Comparison of ENCODE assay signal across 9 cellular contexts in genomic region chr15:24761704-24762302, GRCh38.
A peak's percentile ranks its signal among the peaks of the same experiment; 100 is the strongest.
DNase-seq lines count a peak whose midpoint lies in the region; ATAC-seq, FAIRE-seq and TF ChIP-seq lines count a peak whose summit lies in the region.
"Had no signal": no experiment of that assay in that cellular context is flagged by ENCODE, and none has a peak within 500 bp of the region (broad histone marks: within the 10 kb centered on the region; RNA-seq: fewer than 3 reads in every experiment).

No MANE protein-coding gene starts in this region.

- TF ChIP-seq EP300 in SK-N-SH (IDR thresholded peaks at IDR 0.05; ENCODE audit: borderline replicate concordance in 1 of 2, low read depth in 1 of 2, low read length in 1 of 2): no peak

- no peak for DNase-seq in heart right ventricle
- DNase-seq in left cardiac atrium: no peak
- no peak for DNase-seq in SK-N-SH
- no peak for DNase-seq in frontal cortex (ENCODE audit: low spot score in 2 of 2)
- DNase-seq in NCI-H226: no peak
- no peak for DNase-seq in COR-L47 (lab: John Stamatoyannopoulos, UW)
- DNase-seq in NCI-H446 (lab: John Stamatoyannopoulos, UW): no peak
- DNase-seq: caudate nucleus had no signal

- H4K20me1 ChIP-seq in SK-N-SH (ENCODE audit: insufficient read depth): no peaks in the 10 kb centered on the region

- H3K36me3 ChIP-seq in heart right ventricle: no peaks in the 10 kb centered on the region
- H3K36me3 ChIP-seq in SK-N-SH (replicated peaks in 1 of 2; ENCODE audit: control insufficient read depth in 1 of 2, insufficient read depth in 2 of 2, low read length in 1 of 2): no peaks in the 10 kb centered on the region

- no peaks in the 10 kb centered on the region for H3K9me2 ChIP-seq in SK-N-SH

- H3K27me3 ChIP-seq in heart right ventricle (no peaks in the 10 kb centered on the region), SK-N-SH (ENCODE audit: insufficient read depth) (no peaks in the 10 kb centered on the region)

- no peak overlapping the region for H3K9ac ChIP-seq in SK-N-SH

- WGBS in heart right ventricle, 2 donors: 63 to 72% methylated on average over 5 of the region's 5 CpGs
- 5% methylated on average over 5 of the region's 5 CpGs for WGBS in SK-N-SH (ENCODE audit: low lambda C conversion rate)

- H3K4me1 ChIP-seq in heart right ventricle: no peaks in the 10 kb centered on the region
- H3K4me1 ChIP-seq in SK-N-SH (ENCODE audit: control insufficient read depth in 1 of 2, insufficient read depth in 2 of 2, low read depth in 1 of 2, low read length in 1 of 2): no peaks in the 10 kb centered on the region

- POLR2A ChIA-PET in SK-N-SH (lab: Yijun Ruan, JAX): no interaction called here

- H3K9me3 ChIP-seq in heart right ventricle: peaks cover 0 to 12% (median 0%) of the 10 kb centered on the region in 11 donors
- H3K9me3 ChIP-seq in SK-N-SH: no peaks in the 10 kb centered on the region

- H3K79me2 ChIP-seq in SK-N-SH (ENCODE audit: insufficient read depth): no peaks in the 10 kb centered on the region

- H2AFZ ChIP-seq in SK-N-SH (ENCODE audit: low read depth): no peak overlapping the region

- no peaks in the 10 kb centered on the region for H3F3A ChIP-seq in SK-N-SH (replicated peaks; ENCODE audit: insufficient read depth)

- TF ChIP-seq RAD21 in SK-N-SH (IDR thresholded peaks at IDR 0.05; ENCODE audit: low read length): peak; percentile 51

- H3K27ac ChIP-seq in heart right ventricle: no peak overlapping the region
- H3K27ac ChIP-seq in SK-N-SH (ENCODE audit: low read depth in 2 of 2, low read length in 1 of 2): no peak overlapping the region

- intact Hi-C loops in heart right ventricle (cut with DNase I): loop anchor here in 2 of 10 donors (5.0 to 10.0 kb wide), 2 partner anchors 733 to 740 kb away; no protein-coding TSS in a partner anchor
- intact Hi-C loops in left cardiac atrium (cut with DNase I): loop anchor here in 1 of 2 donors (10.0 kb wide), 1 partner anchor 83 kb away; no protein-coding TSS in a partner anchor

- H3K4me2 ChIP-seq in SK-N-SH: no peak overlapping the region

- CTCF ChIA-PET in SK-N-SH (lab: Yijun Ruan, JAX): interaction anchor here (0.6 to 0.9 kb wide), 3 partner anchors 9 to 82 kb away, joined by 3 to 4 read pairs (median 4); no protein-coding TSS in a partner anchor

- ATAC-seq in heart right ventricle: no peak
- no peak for ATAC-seq in left cardiac atrium
- ATAC-seq in HG03045 (IDR thresholded peaks at IDR 0.05; ENCODE audit: unreplicated experiment): no peak

- peak in 8 of 9 donors; percentile 20 to 58 (median 46) for TF ChIP-seq CTCF in heart right ventricle (IDR thresholded peaks at IDR 0.05)
- peak; percentile 72 for TF ChIP-seq CTCF in SK-N-SH (IDR thresholded peaks at IDR 0.05)

- H3K4me3 ChIP-seq in heart right ventricle (no peak overlapping the region), SK-N-SH (ENCODE audit: low read depth in 2 of 2, low read length in 1 of 2) (no peak overlapping the region)

- peak; percentile 15 for FAIRE-seq in frontal cortex (lab: Jason Lieb, UNC)

TF ChIP-seq in SK-N-SH, 30 proteins besides CTCF, POLR2A, EP300 and RAD21:
- TF ChIP-seq YY1 (IDR thresholded peaks at IDR 0.05; ENCODE audit: low read depth) (no peak), NFIC (IDR thresholded peaks at IDR 0.05; ENCODE audit: borderline replicate concordance) (peak; percentile 21; the same call in 1 of the 2 replicates), SMC3 (IDR thresholded peaks at IDR 0.05; ENCODE audit: low read depth, low read length) (peak; percentile 51)
